In genomic region chr3:129257609-129258008, GRCh38 we compare ENCODE assay signal across 1 cellular context.
TF ChIP-seq lines count a peak whose summit lies in the region.

No MANE protein-coding gene starts in this region.

TF ChIP-seq in GM12878, 131 proteins besides CTCF, POLR2A, EP300 and RAD21 (continued from another document):
- TF ChIP-seq HSF1 (IDR thresholded peaks at IDR 0.05; ENCODE audit: low read depth, low read length) (no peak), SREBF2 (IDR thresholded peaks at IDR 0.05; ENCODE audit: low read length) (no peak), KAT2A (conservative IDR thresholded peaks at IDR 0.05; ENCODE audit: control insufficient read depth, low read depth, low read length) (no peak), TCF7 (IDR thresholded peaks at IDR 0.05; ENCODE audit: borderline replicate concordance) (no peak), SPI1 (IDR thresholded peaks at IDR 0.05; ENCODE audit: borderline replicate concordance, insufficient read depth, low read depth, low read length) (no peak), EED (IDR thresholded peaks at IDR 0.05; ENCODE audit: low read depth) (no peak), IRF4 (IDR thresholded peaks at IDR 0.05; ENCODE audit: low read depth, low read length) (no peak), ATF2 (IDR thresholded peaks at IDR 0.05; ENCODE audit: low read length) (no peak), ZNF274 (IDR thresholded peaks at IDR 0.05; ENCODE audit: insufficient read depth, insufficient read length) (no peak), USF1 (IDR thresholded peaks at IDR 0.05; ENCODE audit: borderline replicate concordance, extremely low read length, insufficient read depth, low read depth, low read length) (no peak), KDM1A (IDR thresholded peaks at IDR 0.05; ENCODE audit: borderline replicate concordance) (no peak), STAT1 (conservative IDR thresholded peaks at IDR 0.05) (no peak), RBBP5 (conservative IDR thresholded peaks at IDR 0.05) (no peak)
